Comparison of ENCODE assay signal across 8 cellular contexts in genomic region chr15:90872481-90873184, GRCh38. TPM values are rescaled to one million over a fixed set of nuclear protein-coding genes. Genes with fewer than 3 reads are reported as not detected.
A peak's percentile ranks its signal among the peaks of the same experiment; 100 is the strongest.
DNase-seq lines count a peak whose midpoint lies in the region; FAIRE-seq and TF ChIP-seq lines count a peak whose summit lies in the region.

No MANE protein-coding gene starts in this region.

- peak; percentile 66 for FAIRE-seq in astrocyte (lab: Jason Lieb, UNC)

- H3K4me2 ChIP-seq in astrocyte (ENCODE audit: low read length): peak overlapping the region; percentile 99

- TF ChIP-seq CTCF in astrocyte (IDR thresholded peaks at IDR 0.05; ENCODE audit: insufficient read depth, low read depth, low read length): no peak
- TF ChIP-seq CTCF in spleen (IDR thresholded peaks at IDR 0.05 in 8 of 11, conservative IDR thresholded peaks at IDR 0.05 in 3 of 11): no peak

- H3K4me1 ChIP-seq in astrocyte (ENCODE audit: insufficient read depth, low read length): peaks cover 50% of the 10 kb centered on the region
- H3K4me1 ChIP-seq in spleen: peaks cover 26 to 72% (median 60%) of the 10 kb centered on the region in 6 donors

- 24 to 47% (median 32%) methylated on average over 9 to 12 of the region's 12 CpGs for WGBS in spleen, 5 donors

- no peaks in the 10 kb centered on the region for H3K9me3 Mint-ChIP-seq in astrocyte (ENCODE audit: unreplicated experiment)

- peak overlapping the region; percentile 90 for H3K4me3 Mint-ChIP-seq in astrocyte (ENCODE audit: unreplicated experiment)

- no peak for TF ChIP-seq POLR2A in spleen (IDR thresholded peaks at IDR 0.05)

- H3K9me3 ChIP-seq in astrocyte (ENCODE audit: insufficient read depth, low read depth, low read length) (no peaks in the 10 kb centered on the region), iPS-18c (ENCODE audit: control insufficient read depth, insufficient read depth, low read length) (no peaks in the 10 kb centered on the region), spleen (no peaks in the 10 kb centered on the region)

- DNase-seq in SIG-M5 treated with dmso at 0.1 percent for 504 hours (lab: John Stamatoyannopoulos, UW; ENCODE audit: unreplicated experiment) (peak; percentile 26), SIG-M5 (lab: John Stamatoyannopoulos, UW) (no peak), OCI-M1 (lab: John Stamatoyannopoulos, UW) (peak; percentile 74), astrocyte (ENCODE audit: low read depth) (peak; percentile 81), spleen (peak; percentile 47), NCI-H524 treated with DMSO at 0.1 percent for 48 hours (lab: John Stamatoyannopoulos, UW) (no peak), DMS79 treated with DMSO at 0.1 percent for 48 hours (lab: John Stamatoyannopoulos, UW) (no peak)

- H3K9ac ChIP-seq in astrocyte (ENCODE audit: low read length): peak overlapping the region; percentile 80

- H3K27ac ChIP-seq in astrocyte (ENCODE audit: low read depth, low read length): peak overlapping the region; percentile 95
- H3K27ac ChIP-seq in spleen: peak overlapping the region; percentile 79 to 98 (median 96)

- peaks cover 8% of the 10 kb centered on the region for H3K36me3 Mint-ChIP-seq in astrocyte (ENCODE audit: low read depth, unreplicated experiment)

- H3K36me3 ChIP-seq in astrocyte (ENCODE audit: insufficient read depth, low read length): peaks cover 9% of the 10 kb centered on the region
- peaks cover 0 to 28% (median 22%) of the 10 kb centered on the region in 6 donors for H3K36me3 ChIP-seq in spleen

- no peaks in the 10 kb centered on the region for H3K27me3 ChIP-seq in astrocyte (ENCODE audit: insufficient read depth, low read length)
- H3K27me3 ChIP-seq in spleen (replicated peaks in 1 of 7): no peaks in the 10 kb centered on the region

- intact Hi-C loops in spleen (cut with DNase I; ENCODE audit: low total_unique reads): no loop called here

- peaks cover 60% of the 10 kb centered on the region for H3K79me2 ChIP-seq in astrocyte (ENCODE audit: insufficient read depth, low read length)

- H3K4me1 Mint-ChIP-seq in astrocyte (ENCODE audit: low read depth, unreplicated experiment): peaks cover 38% of the 10 kb centered on the region

- peaks cover 37% of the 10 kb centered on the region for H4K20me1 ChIP-seq in astrocyte (ENCODE audit: insufficient read depth, low read length)

- H2AFZ ChIP-seq in astrocyte (ENCODE audit: low read depth, low read length): peak overlapping the region; percentile 23

- H3K27me3 Mint-ChIP-seq in astrocyte (ENCODE audit: low read depth, unreplicated experiment): no peaks in the 10 kb centered on the region

- H3K4me3 ChIP-seq in astrocyte (ENCODE audit: insufficient read depth, low read depth, low read length) (peak overlapping the region; percentile 77), iPS-18c (ENCODE audit: insufficient read depth, low read depth, low read length) (peak overlapping the region; percentile 65), spleen (peak overlapping the region; percentile 45 to 93 (median 70))

- peak overlapping the region; percentile 97 for H3K27ac Mint-ChIP-seq in astrocyte (ENCODE audit: unreplicated experiment)

RNA-seq across cellular contexts. Expression of gene FURIN, which starts 4.2 kb away (rescaled TPM):
- 122 and 135 TPM in 2 replicates for total RNA-seq in astrocyte
- total RNA-seq in spleen: 100 to 1,000 TPM in 2 of 7 donors, 10 to 100 TPM in 5; 62.0 to 139 (median 86.8) TPM
- 10 to 100 TPM in 2 of 3 donors, 1 to 10 TPM in 1; 10.0 to 33.3 (median 10.9) TPM for polyA plus RNA-seq in spleen

RNA-seq across cellular contexts. Expression of gene FES, which starts 11.7 kb away (rescaled TPM):
- 4.4 and 7.2 TPM in 2 replicates for total RNA-seq in astrocyte
- 100 to 1,000 TPM; 150 to 369 (median 272) TPM for total RNA-seq in spleen
- polyA plus RNA-seq in spleen: 100 to 1,000 TPM in 1 of 3 donors, 10 to 100 TPM in 2; 39.5 to 176 (median 89.2) TPM

RNA-seq across cellular contexts. Expression of gene MAN2A2, which starts 30.5 kb away (rescaled TPM):
- total RNA-seq in astrocyte: 18.5 and 21.3 TPM in 2 replicates
- 100 to 1,000 TPM; 105 to 167 (median 120) TPM for total RNA-seq in spleen
- 10 to 100 TPM; 13.7 to 46.1 (median 24.0) TPM for polyA plus RNA-seq in spleen

RNA-seq across cellular contexts. Expression of gene HDDC3, which starts 59.7 kb away (rescaled TPM):
- total RNA-seq in astrocyte (9.7 and 10.5 TPM in 2 replicates), spleen (10 to 100 TPM; 12.8 to 25.9 (median 18.0) TPM)
- polyA plus RNA-seq in spleen: 10 to 100 TPM; 23.9 to 34.5 (median 31.0) TPM

Comparison
In these comparisons a context has a peak if more than half of its experiments do, and no peak if none do; other contexts are left out.
1. DNase-seq: peak in SIG-M5 treated with dmso at 0.1 percent for 504 hours (single experiment), OCI-M1 (single experiment), astrocyte (single experiment) and spleen (single experiment); none in SIG-M5 (single experiment), NCI-H524 treated with DMSO at 0.1 percent for 48 hours (single experiment) and DMS79 treated with DMSO at 0.1 percent for 48 hours (single experiment).
2. RNA of gene FES, which starts 11.7 kb away (total RNA-seq): 150 to 369 TPM in spleen; 4.4 to 7.2 TPM in astrocyte; every median in the first group is over 10 times any median in the second.
3. Peak in every context shown above with its lines, with median percentiles within 50 percentile points of each other: H3K4me3 ChIP-seq.